ENCODE assay signal across 19 cellular contexts in the genomic region with DNA sequence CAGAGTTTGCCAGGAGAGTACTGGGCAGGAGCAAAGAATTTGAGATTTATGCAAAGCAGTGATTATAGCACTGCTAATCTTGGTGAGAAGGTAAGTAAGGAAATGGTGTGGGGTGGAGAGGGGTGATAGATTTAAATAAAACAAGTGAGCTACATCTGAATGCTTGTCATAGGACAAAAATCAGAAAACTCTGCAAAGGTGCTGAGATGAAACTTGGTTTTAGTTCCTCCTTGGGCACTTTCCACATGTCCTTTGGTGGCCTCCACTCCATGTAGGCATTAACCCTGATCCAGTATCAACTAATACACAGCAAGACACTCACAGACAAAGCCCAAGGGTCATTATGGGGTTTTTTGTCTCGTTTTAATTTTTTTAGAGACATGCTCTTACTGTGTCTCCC. TPM values are rescaled to one million over a fixed set of nuclear protein-coding genes. Genes with fewer than 3 reads are reported as not detected.
A peak's percentile ranks its signal among the peaks of the same experiment; 100 is the strongest.
DNase-seq lines count a peak whose midpoint lies in the region; ATAC-seq and TF ChIP-seq lines count a peak whose summit lies in the region.
"Had no signal": no experiment of that assay in that cellular context is flagged by ENCODE, and none has a peak within 500 bp of the region (broad histone marks: within the 10 kb centered on the region; RNA-seq: fewer than 3 reads in every experiment).

No MANE protein-coding gene starts in this region.

- H3K9me2 ChIP-seq in Karpas-422 (replicated peaks; ENCODE audit: insufficient read depth, low read length), result no peaks in the 10 kb centered on the region

- DNase-seq in Karpas-422, result peak; percentile 56
- peak; percentile 73 for DNase-seq in RPMI8226
- DNase-seq in germinal center (ENCODE audit: low spot score), result peak; percentile 19
- no peak for DNase-seq in stimulated activated naive B cell treated with anti-CD40 and anti-IgM and Interleukin-4, amounts not matched to agents 10 μg/mL and 1 μg/mL and 100 μg/mL, for 72 hours
- no peak for DNase-seq in T-helper 17 cell
- DNase-seq in HFFc6, result no peak
- no peak for DNase-seq in NCI-H748 (lab: John Stamatoyannopoulos, UW; ENCODE audit: unreplicated experiment)
- DNase-seq: BE2C; C1 segment of cervical spinal cord; CD4-positive, CD25-positive, alpha-beta regulatory T cell; CD8-positive, alpha-beta memory T cell; COR-L47; DMS 273 treated with DMSO at 0.1 percent for 48 hours; DMS53; DND-41; HCEC 1CT; IMR-90 had no signal

- H3K4me3 Mint-ChIP-seq in stimulated activated naive B cell treated with anti-CD40 and anti-IgM and Interleukin-4, amounts not matched to agents 10 μg/mL and 1 μg/mL and 100 μg/mL, for 72 hours, result no peak overlapping the region
- H3K4me3 Mint-ChIP-seq in T-helper 17 cell, result no peak overlapping the region
- no peak overlapping the region for H3K4me3 Mint-ChIP-seq in HFFc6
- H3K4me3 Mint-ChIP-seq: CD4-positive, CD25-positive, alpha-beta regulatory T cell; CD8-positive, alpha-beta memory T cell; GM23338 had no signal

- no peaks in the 10 kb centered on the region for H3K27me3 ChIP-seq in Karpas-422 (ENCODE audit: low read length)
- H3K27me3 ChIP-seq: BE2C had no signal

- peaks cover 22 to 34% of the 10 kb centered on the region in 2 donors for H3K4me1 Mint-ChIP-seq in stimulated activated naive B cell treated with anti-CD40 and anti-IgM and Interleukin-4, amounts not matched to agents 10 μg/mL and 1 μg/mL and 100 μg/mL, for 72 hours
- H3K4me1 Mint-ChIP-seq in T-helper 17 cell, result peaks cover 2% of the 10 kb centered on the region
- H3K4me1 Mint-ChIP-seq in HFFc6 (ENCODE audit: low read depth), result no peaks in the 10 kb centered on the region
- H3K4me1 Mint-ChIP-seq: CD4-positive, CD25-positive, alpha-beta regulatory T cell; CD8-positive, alpha-beta memory T cell; GM23338 had no signal

- no peaks in the 10 kb centered on the region for H3K27me3 Mint-ChIP-seq in stimulated activated naive B cell treated with anti-CD40 and anti-IgM and Interleukin-4, amounts not matched to agents 10 μg/mL and 1 μg/mL and 100 μg/mL, for 72 hours
- H3K27me3 Mint-ChIP-seq in T-helper 17 cell, result peaks cover 11% of the 10 kb centered on the region
- H3K27me3 Mint-ChIP-seq in HFFc6 (ENCODE audit: insufficient read depth), result peaks cover 42% of the 10 kb centered on the region

- H3K9me3 ChIP-seq in Karpas-422 (ENCODE audit: low read length), result no peaks in the 10 kb centered on the region
- H3K9me3 ChIP-seq in T-helper 17 cell (ENCODE audit: control insufficient read depth, low read length, poor library complexity, severe bottlenecking), result no peaks in the 10 kb centered on the region
- H3K9me3 ChIP-seq: BE2C had no signal

- H4K20me1 ChIP-seq in Karpas-422 (ENCODE audit: insufficient read depth, low read depth, low read length), result no peaks in the 10 kb centered on the region

- peak overlapping the region; percentile 30 for H3K4me3 ChIP-seq in Karpas-422 (ENCODE audit: low read length)
- H3K4me3 ChIP-seq: GM23338 had no signal

- no peaks in the 10 kb centered on the region for H3K79me2 ChIP-seq in Karpas-422 (ENCODE audit: low read length)

- peak overlapping the region; percentile 40 for H3K9ac ChIP-seq in Karpas-422 (ENCODE audit: low read length)

- H2AFZ ChIP-seq in Karpas-422 (ENCODE audit: low read length), result peak overlapping the region; percentile 64
- H2AFZ ChIP-seq: GM23338 had no signal

- H3K4me2 ChIP-seq in Karpas-422 (ENCODE audit: low read depth, low read length, poor library complexity, severe bottlenecking), result peak overlapping the region; percentile 64
- H3K4me2 ChIP-seq: GM23338 had no signal

- TF ChIP-seq CTCF in HFFc6 (IDR thresholded peaks at IDR 0.05), result no peak

- no peaks in the 10 kb centered on the region for H3K36me3 ChIP-seq in Karpas-422 (ENCODE audit: insufficient read depth, low read length)
- H3K36me3 ChIP-seq: BE2C had no signal

- no peak overlapping the region for H3K27ac Mint-ChIP-seq in stimulated activated naive B cell treated with anti-CD40 and anti-IgM and Interleukin-4, amounts not matched to agents 10 μg/mL and 1 μg/mL and 100 μg/mL, for 72 hours
- H3K27ac Mint-ChIP-seq in T-helper 17 cell (no peak overlapping the region), HFFc6 (no peak overlapping the region)
- H3K27ac Mint-ChIP-seq: GM23338 had no signal

- peaks cover 54% of the 10 kb centered on the region for H3K4me1 ChIP-seq in Karpas-422 (ENCODE audit: low read length)
- H3K4me1 ChIP-seq: BE2C had no signal

- ATAC-seq in stimulated activated naive B cell treated with anti-CD40 and anti-IgM and Interleukin-4, amounts not matched to agents 10 μg/mL and 1 μg/mL and 100 μg/mL, for 72 hours (replicated peaks), result peak; percentile 66 to 73
- ATAC-seq in T-helper 17 cell, result no peak
- ATAC-seq: GM23338 had no signal

- H3K27ac ChIP-seq in Karpas-422 (ENCODE audit: low read length), result peak overlapping the region; percentile 89
- H3K27ac ChIP-seq: HL-60 had no signal

- no peaks in the 10 kb centered on the region for H3K36me3 Mint-ChIP-seq in stimulated activated naive B cell treated with anti-CD40 and anti-IgM and Interleukin-4, amounts not matched to agents 10 μg/mL and 1 μg/mL and 100 μg/mL, for 72 hours
- no peaks in the 10 kb centered on the region for H3K36me3 Mint-ChIP-seq in T-helper 17 cell (ENCODE audit: low read depth)
- no peaks in the 10 kb centered on the region for H3K36me3 Mint-ChIP-seq in HFFc6 (ENCODE audit: low read depth)
- H3K36me3 Mint-ChIP-seq: CD4-positive, CD25-positive, alpha-beta regulatory T cell; CD8-positive, alpha-beta memory T cell had no signal

- H3K9me3 Mint-ChIP-seq in stimulated activated naive B cell treated with anti-CD40 and anti-IgM and Interleukin-4, amounts not matched to agents 10 μg/mL and 1 μg/mL and 100 μg/mL, for 72 hours, result no peaks in the 10 kb centered on the region
- no peaks in the 10 kb centered on the region for H3K9me3 Mint-ChIP-seq in HFFc6
- H3K9me3 Mint-ChIP-seq: CD8-positive, alpha-beta memory T cell; GM23338 had no signal

RNA-seq across cellular contexts. Expression of a gene that starts 25.7 kb away (rescaled TPM):
- 110 and 158 TPM in 2 replicates for total RNA-seq in Karpas-422 (2014; rRNA removed; shearing (Covaris generic); ENCODE audit: low replicate concordance)
- 100 to 1,000 TPM; 258 to 399 TPM for total RNA-seq in T-helper 17 cell
- total RNA-seq in HFFc6 (2021; fragmentation: NEBNext Ultra II Directional; extraction: Animal tissue kit (Norgen Biotek cat#: 25700)), result 10 to 100 TPM; 18.7 to 43.8 (median 40.0) TPM

RNA-seq across cellular contexts. Expression of a gene that starts 37.4 kb away (rescaled TPM):
- total RNA-seq in Karpas-422 (2014; rRNA removed; shearing (Covaris generic); ENCODE audit: low replicate concordance), result 1.2 and 2.2 TPM in 2 replicates
- total RNA-seq in T-helper 17 cell, result 1 to 10 TPM in 1 of 2 donors, under 1 TPM in 1; 0.62 to 3.2 TPM
- total RNA-seq in HFFc6 (2021; fragmentation: NEBNext Ultra II Directional; extraction: Animal tissue kit (Norgen Biotek cat#: 25700)), result 1 to 10 TPM in 2 of 6 experiments, under 1 TPM in 4; 0.52 to 1.5 (median 0.97) TPM

RNA-seq across cellular contexts. Expression of a gene that starts 37.7 kb away (rescaled TPM):
- 34.2 and 34.8 TPM in 2 replicates for total RNA-seq in Karpas-422 (2014; rRNA removed; shearing (Covaris generic); ENCODE audit: low replicate concordance)
- 10 to 100 TPM; 22.5 to 24.7 TPM for total RNA-seq in T-helper 17 cell
- 10 to 100 TPM; 10.7 to 13.7 (median 13.3) TPM for total RNA-seq in HFFc6 (2021; fragmentation: NEBNext Ultra II Directional; extraction: Animal tissue kit (Norgen Biotek cat#: 25700))

RNA-seq across cellular contexts. Expression of a gene that starts 37.7 kb away (rescaled TPM):
- total RNA-seq in Karpas-422 (2014; rRNA removed; shearing (Covaris generic); ENCODE audit: low replicate concordance), result 22.1 and 25.0 TPM in 2 replicates
- total RNA-seq in T-helper 17 cell, result 10 to 100 TPM; 22.2 to 23.2 TPM
- total RNA-seq in HFFc6 (2021; fragmentation: NEBNext Ultra II Directional; extraction: Animal tissue kit (Norgen Biotek cat#: 25700)), result 10 to 100 TPM; 11.0 to 14.5 (median 12.4) TPM

Comparison
In these comparisons a context has a peak if more than half of its experiments do, and no peak if none do; other contexts are left out.
1. DNase-seq: peak in Karpas-422 (single experiment), RPMI8226 (single experiment) and germinal center (single experiment); none in stimulated activated naive B cell treated with anti-CD40 and anti-IgM and Interleukin-4, amounts not matched to agents 10 μg/mL and 1 μg/mL and 100 μg/mL, for 72 hours (single experiment), T-helper 17 cell (0 of 3), HFFc6 (single experiment) and NCI-H748 (single experiment).